ENCODE assay signal across 8 cellular contexts in genomic region chr1:41862411-41863221, GRCh38. TPM values are rescaled to one million over a fixed set of nuclear protein-coding genes. Genes with fewer than 3 reads are reported as not detected.
DNase-seq lines count a peak whose midpoint lies in the region; ATAC-seq and TF ChIP-seq lines count a peak whose summit lies in the region.

No MANE protein-coding gene starts in this region.

- TF ChIP-seq CTCF in kidney epithelial cell (IDR thresholded peaks at IDR 0.05; ENCODE audit: insufficient read depth, low read length, poor library complexity, severe bottlenecking) (no peak), type B pancreatic cell (conservative IDR thresholded peaks at IDR 0.05) (no peak), thyroid gland (IDR thresholded peaks at IDR 0.05) (no peak)

- no peak overlapping the region for H3K27ac ChIP-seq in thyroid gland
- H3K27ac ChIP-seq in effector memory CD4-positive, alpha-beta T cell (ENCODE audit: insufficient read depth, low read length, poor library complexity, severe bottlenecking) = no peak overlapping the region

- intact Hi-C loops in thyroid gland (cut with DNase I) = no loop called here

- H3K36me3 ChIP-seq in kidney epithelial cell (ENCODE audit: control insufficient read depth, insufficient read depth, low read length) = no peaks in the 10 kb centered on the region
- H3K36me3 ChIP-seq in thyroid gland = no peaks in the 10 kb centered on the region
- H3K36me3 ChIP-seq in effector memory CD4-positive, alpha-beta T cell (ENCODE audit: control insufficient read depth, insufficient read depth, low read length) = no peaks in the 10 kb centered on the region

- peaks cover 24% of the 10 kb centered on the region for H3K4me1 Mint-ChIP-seq in type B pancreatic cell (ENCODE audit: unreplicated experiment)

- no peak overlapping the region for H3K27ac Mint-ChIP-seq in type B pancreatic cell

- H3K36me3 Mint-ChIP-seq in type B pancreatic cell = no peaks in the 10 kb centered on the region

- 77 to 86% methylated on average over 7 of the region's 7 CpGs for WGBS in thyroid gland, 2 donors

- H3K4me1 ChIP-seq in thyroid gland = peaks cover 0 to 8% of the 10 kb centered on the region in 2 donors
- peaks cover 4% of the 10 kb centered on the region for H3K4me1 ChIP-seq in effector memory CD4-positive, alpha-beta T cell (ENCODE audit: control insufficient read depth, insufficient read depth, low read length, poor library complexity, severe bottlenecking)

- H3K4me3 Mint-ChIP-seq in type B pancreatic cell = peak overlapping the region; percentile 3

- H3K27me3 Mint-ChIP-seq in type B pancreatic cell = peaks cover 5% of the 10 kb centered on the region

- ATAC-seq in HG03439 (IDR thresholded peaks at IDR 0.05; ENCODE audit: unreplicated experiment) = no peak

- H3K4me3 ChIP-seq in kidney epithelial cell (ENCODE audit: low read depth, low read length) = no peak overlapping the region
- H3K4me3 ChIP-seq in thyroid gland (replicated peaks in 1 of 3) = no peak overlapping the region
- no peak overlapping the region for H3K4me3 ChIP-seq in effector memory CD4-positive, alpha-beta T cell (ENCODE audit: insufficient read depth, low read depth, low read length, poor library complexity, severe bottlenecking)

- no peaks in the 10 kb centered on the region for H3K9me3 Mint-ChIP-seq in type B pancreatic cell

- no peaks in the 10 kb centered on the region for H3K9me3 ChIP-seq in thyroid gland
- H3K9me3 ChIP-seq in effector memory CD4-positive, alpha-beta T cell (ENCODE audit: control insufficient read depth, low read length) = no peaks in the 10 kb centered on the region

- peak; percentile 60 for DNase-seq in activated naive CD4-positive, alpha-beta T cell treated with Interleukin-2 at 50 U/mL for 16 hours
- no peak for DNase-seq in activated naive CD4-positive, alpha-beta T cell (lab: John Stamatoyannopoulos, UW)
- peak; percentile 23 for DNase-seq in activated T-cell treated with anti-CD3 and anti-CD28 coated beads for 4 hours
- DNase-seq in kidney epithelial cell (ENCODE audit: low read depth) = peak; percentile 99
- DNase-seq in type B pancreatic cell (ENCODE audit: extremely low spot score, unreplicated experiment) = no peak
- no peak for DNase-seq in thyroid gland
- no peak for DNase-seq in effector memory CD4-positive, alpha-beta T cell

- no peak for TF ChIP-seq POLR2A in thyroid gland (IDR thresholded peaks at IDR 0.05)

- H3K27me3 ChIP-seq in kidney epithelial cell (ENCODE audit: control insufficient read depth, insufficient read depth, low read length) = no peaks in the 10 kb centered on the region
- H3K27me3 ChIP-seq in thyroid gland = no peaks in the 10 kb centered on the region
- H3K27me3 ChIP-seq in effector memory CD4-positive, alpha-beta T cell (replicated peaks; ENCODE audit: control insufficient read depth, insufficient read depth, low read length, poor library complexity, severe bottlenecking) = no peaks in the 10 kb centered on the region

RNA-seq across cellular contexts. Expression of gene HIVEP3, which starts 56.1 kb away (rescaled TPM):
- 5.8 and 7.3 TPM in 2 replicates for total RNA-seq in kidney epithelial cell
- 3.7 and 9.2 TPM in 2 replicates for total RNA-seq in type B pancreatic cell (ENCODE audit: low replicate concordance)
- total RNA-seq in thyroid gland = 10 to 100 TPM in 3 of 4 donors, 1 to 10 TPM in 1; 9.7 to 13.5 (median 12.5) TPM

Comparison
In these comparisons a context has a peak if more than half of its experiments do, and no peak if none do; other contexts are left out.
1. DNase-seq: peak in activated naive CD4-positive, alpha-beta T cell treated with Interleukin-2 at 50 U/mL for 16 hours (single experiment), activated T-cell treated with anti-CD3 and anti-CD28 coated beads for 4 hours (single experiment) and kidney epithelial cell (single experiment); none in activated naive CD4-positive, alpha-beta T cell (0 of 4), type B pancreatic cell (single experiment), thyroid gland (0 of 2) and effector memory CD4-positive, alpha-beta T cell (0 of 3).